Comparison of ENCODE assay signal across 21 cellular contexts in the genomic region with DNA sequence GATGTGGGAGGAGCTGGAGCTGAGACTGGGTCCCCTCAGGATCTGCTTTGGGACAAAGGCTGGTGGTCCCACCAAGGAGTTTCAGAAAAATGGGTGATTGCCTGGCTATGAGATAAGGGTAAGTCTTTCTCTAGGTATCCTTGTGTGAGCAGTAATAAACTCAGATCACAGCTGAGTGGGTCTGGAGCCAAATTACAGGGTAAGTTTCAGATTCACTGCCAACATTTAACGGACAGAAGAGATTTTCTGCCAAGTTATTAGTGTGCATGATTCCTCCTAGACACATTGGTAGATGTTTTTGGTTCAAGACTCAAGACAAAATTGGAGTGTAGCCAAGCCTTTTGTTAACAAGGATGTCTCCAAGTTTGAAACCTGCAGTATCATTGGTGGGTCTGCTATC.
"Had no signal": no experiment of that assay in that cellular context is flagged by ENCODE, and none has a peak within 500 bp of the region (broad histone marks: within the 10 kb centered on the region; RNA-seq: fewer than 3 reads in every experiment).

No MANE protein-coding gene starts in this region.

- H3K4me3 Mint-ChIP-seq: endodermal cell; natural killer cell; stimulated activated effector memory CD8-positive, alpha-beta T cell treated with anti-CD3 and anti-CD28 coated beads, Interleukin-12 subunit alpha, Interleukin-12 subunit beta, amount 100 ng/mL, for 72 hours; stimulated activated naive CD8-positive, alpha-beta T cell treated with anti-CD3 and anti-CD28 coated beads, Interleukin-15, Interleukin-2, amounts not matched to agents 100 ng/mL and 50 ng/mL, for 24 hours had no signal

- H3K27me3 Mint-ChIP-seq: memory B cell had no signal

- H3K4me1 Mint-ChIP-seq: endodermal cell; natural killer cell; stimulated activated effector memory CD8-positive, alpha-beta T cell treated with anti-CD3 and anti-CD28 coated beads, Interleukin-12 subunit alpha, Interleukin-12 subunit beta, amount 100 ng/mL, for 72 hours had no signal

- H3K36me3 Mint-ChIP-seq: natural killer cell had no signal

- H3K27ac Mint-ChIP-seq: endodermal cell; natural killer cell; stimulated activated effector memory CD8-positive, alpha-beta T cell treated with anti-CD3 and anti-CD28 coated beads, Interleukin-12 subunit alpha, Interleukin-12 subunit beta, amount 100 ng/mL, for 72 hours; stimulated activated naive CD8-positive, alpha-beta T cell treated with anti-CD3 and anti-CD28 coated beads, Interleukin-15, Interleukin-2, amounts not matched to agents 100 ng/mL and 50 ng/mL, for 24 hours had no signal

- DNase-seq: effector CD8-positive, alpha-beta T cell; endodermal cell; foreskin keratinocyte; heart left ventricle; kidney; natural killer cell; occipital lobe; ovary; posterior cingulate gyrus; psoas muscle; right cardiac atrium; sigmoid colon; stimulated activated CD4-positive, alpha-beta T cell treated with anti-CD3 and anti-CD28 coated beads, Interleukin-2, amount 100 ng/mL, for 24 hours; stimulated activated CD4-positive, alpha-beta T cell treated with anti-CD3 and anti-CD28 coated beads, Interleukin-4, amount 100 ng/mL, for 24 hours; upper lobe of left lung had no signal

- ATAC-seq: esophagus mucosa; foreskin keratinocyte; gastroesophageal sphincter; heart left ventricle; left lobe of liver; natural killer cell; psoas muscle; right cardiac atrium; stimulated activated effector memory CD8-positive, alpha-beta T cell treated with anti-CD3 and anti-CD28 coated beads, Interleukin-12 subunit alpha, Interleukin-12 subunit beta, amount 100 ng/mL, for 72 hours had no signal
